In the genomic region with DNA sequence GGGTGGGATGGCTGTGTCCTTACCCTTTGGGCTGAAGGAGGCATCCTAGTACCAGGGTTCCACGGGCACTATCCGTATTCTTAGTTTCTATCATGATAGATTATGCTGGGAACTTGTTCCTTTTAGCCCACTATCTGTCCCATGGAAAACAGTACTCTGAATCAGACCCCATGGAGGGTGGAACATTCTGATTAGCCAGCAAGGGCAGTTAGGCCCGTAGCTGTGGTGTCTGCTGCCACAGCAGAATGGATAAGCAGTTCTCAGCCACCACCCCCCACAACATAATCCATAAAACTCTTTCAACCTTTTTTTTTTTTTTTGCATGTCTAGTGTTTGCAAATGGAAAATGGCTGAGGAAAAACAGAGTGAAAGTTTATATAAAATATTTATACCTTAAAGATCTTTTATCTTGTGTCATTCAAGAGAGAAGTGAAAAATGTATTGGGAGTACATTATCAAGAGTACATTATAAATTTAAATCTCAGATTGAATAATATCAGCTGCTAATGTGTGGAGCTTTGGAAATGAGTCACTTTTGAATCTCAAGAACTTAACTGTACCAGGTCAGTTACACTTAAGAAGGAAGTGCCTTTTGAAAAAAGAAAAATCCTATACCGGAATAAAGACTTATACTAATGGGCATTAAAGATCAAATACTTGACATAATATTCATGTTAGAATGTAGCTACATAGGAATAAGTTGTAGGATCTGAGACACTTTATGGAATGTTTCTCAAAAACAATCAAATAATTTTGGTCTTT, we compare ENCODE assay signal across 2 cellular contexts.
TF ChIP-seq lines count a peak whose summit lies in the region.

No MANE protein-coding gene starts in this region.

TF ChIP-seq in HEK293T, 16 proteins besides CTCF, POLR2A, EP300 and RAD21:
- TF ChIP-seq ZNF384 (IDR thresholded peaks at IDR 0.05): peak; percentile 50; the same call in 1 of the 2 replicates
- no peak for TF ChIP-seq ARNT (IDR thresholded peaks at IDR 0.05)

TF ChIP-seq in endothelial cell of umbilical vein, 7 proteins besides CTCF, POLR2A, EP300 and RAD21:
- peak; percentile 45 for TF ChIP-seq FOS (IDR thresholded peaks at IDR 0.05; ENCODE audit: borderline replicate concordance, insufficient read depth, low read length)
- no peak for TF ChIP-seq JUN (IDR thresholded peaks at IDR 0.05; ENCODE audit: borderline replicate concordance, insufficient read depth, insufficient read length, low read depth)
